2 cellular contexts compared by ENCODE assay signal in genomic region chr19:12885749-12886706, GRCh38.
TF ChIP-seq lines count a peak whose summit lies in the region.

No MANE protein-coding gene starts in this region.

TF ChIP-seq in A549, 52 proteins besides CTCF, POLR2A, EP300 and RAD21:
- no peak for TF ChIP-seq PHF8 (IDR thresholded peaks at IDR 0.05; ENCODE audit: borderline replicate concordance, low read depth)
- TF ChIP-seq CEBPB (IDR thresholded peaks at IDR 0.05), result no peak
TF ChIP-seq in A549: peak in this region for 0.

TF ChIP-seq in K562, 482 proteins besides CTCF, POLR2A, EP300 and RAD21 (continues in another document):
- TF ChIP-seq NEUROD1 (IDR thresholded peaks at IDR 0.05; ENCODE audit: borderline replicate concordance, low read depth, low read length, partially characterized antibody) (peak; percentile 67), YBX1 (IDR thresholded peaks at IDR 0.05) (no peak), FOSL1 (tag; conservative IDR thresholded peaks at IDR 0.05) (no peak; the same call in 1 of the 2 replicates), ZFX (CRISPR knock-in tag; IDR thresholded peaks at IDR 0.05) (peak; percentile 86), MCM7 (IDR thresholded peaks at IDR 0.05) (0 out of 4 replicates have a peak, but pooled peaks of 1 of the 2 experiments have one; percentile 8), RUNX1 (IDR thresholded peaks at IDR 0.05; ENCODE audit: low read depth) (peak; percentile 57; the same call in 1 of the 2 replicates), CREBBP (IDR thresholded peaks at IDR 0.05; ENCODE audit: low read depth, low read length) (no peak), BRD9 (IDR thresholded peaks at IDR 0.05; ENCODE audit: low read depth, partially characterized antibody) (peak; percentile 50), ARID1B (IDR thresholded peaks at IDR 0.05) (peak; percentile 96), PREB (CRISPR knock-in tag; IDR thresholded peaks at IDR 0.05) (no peak), POLR2AphosphoS5 (IDR thresholded peaks at IDR 0.05; ENCODE audit: control insufficient read depth, insufficient read depth, low read depth, low read length) (peak; percentile 94), GATAD2A (IDR thresholded peaks at IDR 0.05) (peak; percentile 77; the same call in 1 of the 2 replicates), HDAC6 (IDR thresholded peaks at IDR 0.05; ENCODE audit: low read depth, low read length) (0 out of 2 replicates have a peak, but pooled peaks have one; percentile 73), U2AF2 (optimal IDR thresholded peaks at IDR 0.05; ENCODE audit: low read depth, low read length) (no peak), SIN3A (IDR thresholded peaks at IDR 0.05; ENCODE audit: borderline replicate concordance in 2 of 2, control insufficient read depth in 1 of 2, low read depth in 2 of 2, low read length in 2 of 2) (peak; percentile 35 to 60; a peak in 1 of 4 replicates), ATF6 (CRISPR knock-in tag; IDR thresholded peaks at IDR 0.05) (0 out of 2 replicates have a peak, but pooled peaks have one; percentile 20), CBFA2T3 (IDR thresholded peaks at IDR 0.05) (peak; percentile 96), VEZF1 (CRISPR knock-in tag; IDR thresholded peaks at IDR 0.05) (peak; percentile 96), DPF2 (IDR thresholded peaks at IDR 0.05) (peak; percentile 94), SOX6 (IDR thresholded peaks at IDR 0.05) (peak; percentile 46; the same call in 1 of the 2 replicates), NR2F6 (CRISPR knock-in tag; IDR thresholded peaks at IDR 0.05) (no peak), TEAD4 (IDR thresholded peaks at IDR 0.05; ENCODE audit: low read length) (peak; percentile 90), TEAD4 (CRISPR knock-in tag; IDR thresholded peaks at IDR 0.05; ENCODE audit: borderline replicate concordance) (no peak), TGIF2 (CRISPR knock-in tag; IDR thresholded peaks at IDR 0.05) (no peak), ATF4 (CRISPR knock-in tag; IDR thresholded peaks at IDR 0.05) (peak; percentile 3; the same call in 1 of the 2 replicates), SUPT5H (IDR thresholded peaks at IDR 0.05) (0 out of 2 replicates have a peak, but pooled peaks have one; percentile 29), KAT7 (CRISPR knock-in tag; IDR thresholded peaks at IDR 0.05; ENCODE audit: borderline replicate concordance) (0 out of 2 replicates have a peak, but pooled peaks have one; percentile 13), GATA2 (CRISPR knock-in tag; IDR thresholded peaks at IDR 0.05) (peak; percentile 84), HDAC8 (tag; IDR thresholded peaks at IDR 0.05) (0 out of 2 replicates have a peak, but pooled peaks have one; percentile 34), MYNN (IDR thresholded peaks at IDR 0.05) (peak; percentile 94), MYNN (CRISPR knock-in tag; IDR thresholded peaks at IDR 0.05) (no peak), JUND (IDR thresholded peaks at IDR 0.05; ENCODE audit: borderline replicate concordance, low read depth, low read length) (0 out of 2 replicates have a peak, but pooled peaks have one; percentile 37), JUND (tag; IDR thresholded peaks at IDR 0.05; ENCODE audit: borderline replicate concordance, low read depth, low read length) (peak; percentile 27; the same call in 1 of the 3 replicates), HMGN3 (IDR thresholded peaks at IDR 0.05; ENCODE audit: borderline replicate concordance, extremely low read depth, insufficient read length, low read depth, low read length) (peak; percentile 61), ZNF584 (CRISPR knock-in tag; IDR thresholded peaks at IDR 0.05; ENCODE audit: low read depth) (0 out of 2 replicates have a peak, but pooled peaks have one; percentile 51), ZNF134 (CRISPR knock-in tag; conservative IDR thresholded peaks at IDR 0.05) (no peak), ZBTB2 (IDR thresholded peaks at IDR 0.05) (peak; percentile 61; the same call in 1 of the 2 replicates), MCM3 (IDR thresholded peaks at IDR 0.05) (no peak), NFATC3 (IDR thresholded peaks at IDR 0.05) (peak; percentile 79; the same call in 1 of the 2 replicates), RNF2 (IDR thresholded peaks at IDR 0.05) (peak; percentile 84), KLF16 (IDR thresholded peaks at IDR 0.05) (peak; percentile 93), SMARCA4 (IDR thresholded peaks at IDR 0.05) (peak; percentile 89), ZBTB7A (IDR thresholded peaks at IDR 0.05; ENCODE audit: borderline replicate concordance, control insufficient read depth, low read depth, low read length) (peak; percentile 90), U2AF1 (optimal IDR thresholded peaks at IDR 0.05; ENCODE audit: low read depth, low read length) (peak; percentile 52), FOXM1 (IDR thresholded peaks at IDR 0.05; ENCODE audit: low read depth) (peak; percentile 79), FOXM1 (CRISPR knock-in tag; IDR thresholded peaks at IDR 0.05; ENCODE audit: low read depth) (no peak), RCOR1 (IDR thresholded peaks at IDR 0.05; ENCODE audit: borderline replicate concordance in 1 of 2, low read depth in 2 of 2, low read length in 2 of 2) (peak in 1 of 2 experiments; percentile 52; a peak in 1 of 4 replicates), ZNF707 (CRISPR knock-in tag; conservative IDR thresholded peaks at IDR 0.05) (no peak), MBD2 (IDR thresholded peaks at IDR 0.05; ENCODE audit: borderline replicate concordance, low read depth) (peak; percentile 59), MYC (IDR thresholded peaks at IDR 0.05; ENCODE audit: low read depth, low read length) (peak; percentile 12; the same call in 1 of the 2 replicates), MYC (CRISPR knock-in tag; IDR thresholded peaks at IDR 0.05; ENCODE audit: borderline replicate concordance, low read depth) (no peak), MED1 (CRISPR knock-in tag; IDR thresholded peaks at IDR 0.05; ENCODE audit: borderline replicate concordance) (peak; percentile 73; the same call in 1 of the 2 replicates), CCAR2 (IDR thresholded peaks at IDR 0.05; ENCODE audit: low read depth, low read length) (no peak), ZNF133 (CRISPR knock-in tag; IDR thresholded peaks at IDR 0.05) (no peak), ZNF592 (IDR thresholded peaks at IDR 0.05) (peak; percentile 17; the same call in 1 of the 2 replicates), BCLAF1 (IDR thresholded peaks at IDR 0.05; ENCODE audit: borderline replicate concordance in 1 of 2, control insufficient read depth in 1 of 2, low read depth in 2 of 2, low read length in 1 of 2) (0 out of 4 replicates have a peak, but pooled peaks of 1 of the 2 experiments have one; percentile 36)
